In the genomic region with DNA sequence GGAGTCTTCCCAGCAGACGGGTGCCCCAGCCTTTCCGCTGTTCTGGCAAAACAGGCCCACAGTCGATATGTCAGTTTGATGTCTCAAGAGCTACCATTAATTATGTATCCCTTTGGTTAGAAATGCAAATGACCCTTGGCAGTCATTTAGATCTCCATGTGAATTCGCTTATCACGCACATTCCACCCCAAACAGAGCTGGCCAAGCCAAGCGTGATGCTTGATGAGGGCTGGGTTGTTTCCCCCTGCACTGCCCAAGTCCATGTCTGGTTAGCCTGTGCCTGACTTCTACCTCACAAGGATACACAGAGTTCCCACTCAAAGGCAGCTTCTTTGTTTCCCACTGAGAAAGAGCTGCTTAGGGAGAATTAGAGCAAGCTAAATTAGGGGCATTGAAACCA, we compare ENCODE assay signal across 20 cellular contexts.
DNase-seq lines count a peak whose midpoint lies in the region; ATAC-seq and TF ChIP-seq lines count a peak whose summit lies in the region.
"Had no signal": no experiment of that assay in that cellular context is flagged by ENCODE, and none has a peak within 500 bp of the region (broad histone marks: within the 10 kb centered on the region; RNA-seq: fewer than 3 reads in every experiment).

No MANE protein-coding gene starts in this region.

- no peak overlapping the region for H3K27ac Mint-ChIP-seq in osteocyte (ENCODE audit: unreplicated experiment)
- H3K27ac Mint-ChIP-seq in immature natural killer cell, result no peak overlapping the region
- H3K27ac Mint-ChIP-seq: CD4-positive, CD25-positive, alpha-beta regulatory T cell; CD8-positive, alpha-beta memory T cell had no signal

- no peaks in the 10 kb centered on the region for H3K36me3 Mint-ChIP-seq in osteocyte (ENCODE audit: unreplicated experiment)
- H3K36me3 Mint-ChIP-seq in immature natural killer cell, result no peaks in the 10 kb centered on the region
- H3K36me3 Mint-ChIP-seq: CD4-positive, CD25-positive, alpha-beta regulatory T cell; CD8-positive, alpha-beta memory T cell had no signal

- TF ChIP-seq CTCF in osteocyte (IDR thresholded peaks at IDR 0.05), result no peak

- H3K27me3 Mint-ChIP-seq in osteocyte (ENCODE audit: unreplicated experiment) (peaks cover 16% of the 10 kb centered on the region), immature natural killer cell (ENCODE audit: low read depth in 3 of 3) (peaks cover 2 to 5% (median 3%) of the 10 kb centered on the region in 3 donors)

- H3K9me3 Mint-ChIP-seq in osteocyte (ENCODE audit: unreplicated experiment) (no peaks in the 10 kb centered on the region), immature natural killer cell (no peaks in the 10 kb centered on the region)
- H3K9me3 Mint-ChIP-seq: CD8-positive, alpha-beta memory T cell had no signal

- peak; percentile 59 for DNase-seq in NCI-H69 (lab: John Stamatoyannopoulos, UW)
- DNase-seq in ecto neural progenitor cell (ENCODE audit: low spot score), result peak; percentile 30
- DNase-seq in osteocyte (ENCODE audit: extremely low spot score, unreplicated experiment), result peak; percentile 38
- no peak for DNase-seq in immature natural killer cell
- DNase-seq in activated naive CD4-positive, alpha-beta T cell treated with anti-CD3 and anti-CD28 coated beads, Interleukin-2, amount 50 U/mL, for 16 hours, result no peak
- DNase-seq in putamen (ENCODE audit: low spot score), result no peak
- DNase-seq: ACHN; BE2C; CD4-positive, CD25-positive, alpha-beta regulatory T cell; CD8-positive, alpha-beta memory T cell; COR-L47; DMS 273 treated with DMSO at 0.1 percent for 48 hours; DMS53; DND-41; EL; GM23248; HCEC 1CT had no signal

- no peak for ATAC-seq in HG02642 (IDR thresholded peaks at IDR 0.05; ENCODE audit: poor library complexity, unreplicated experiment)
- ATAC-seq: GM12878, HepG2 had no signal

- no peaks in the 10 kb centered on the region for H3K4me1 Mint-ChIP-seq in osteocyte (ENCODE audit: unreplicated experiment)
- H3K4me1 Mint-ChIP-seq in immature natural killer cell, result no peaks in the 10 kb centered on the region
- H3K4me1 Mint-ChIP-seq: CD4-positive, CD25-positive, alpha-beta regulatory T cell; CD8-positive, alpha-beta memory T cell had no signal

- H3K4me3 Mint-ChIP-seq in osteocyte (ENCODE audit: unreplicated experiment) (no peak overlapping the region), immature natural killer cell (no peak overlapping the region)
- H3K4me3 Mint-ChIP-seq: CD4-positive, CD25-positive, alpha-beta regulatory T cell; CD8-positive, alpha-beta memory T cell had no signal

Comparison
In these comparisons a context has a peak if more than half of its experiments do, and no peak if none do; other contexts are left out.
1. DNase-seq: peak in NCI-H69 (single experiment), ecto neural progenitor cell (single experiment) and osteocyte (single experiment); none in immature natural killer cell (0 of 3), activated naive CD4-positive, alpha-beta T cell treated with anti-CD3 and anti-CD28 coated beads, Interleukin-2, amount 50 U/mL, for 16 hours (single experiment) and putamen (single experiment).